ENCODE assay signal across 1 cellular context in genomic region chr12:55043542-55043941, GRCh38.
TF ChIP-seq lines count a peak whose summit lies in the region.

No MANE protein-coding gene starts in this region.

TF ChIP-seq in HepG2, 621 proteins besides CTCF, POLR2A, EP300 and RAD21:
- TF ChIP-seq ZNF331 (CRISPR knock-in tag; IDR thresholded peaks at IDR 0.05): no peak
- peak; percentile 64; the same call in 1 of the 2 replicates for TF ChIP-seq CEBPB (IDR thresholded peaks at IDR 0.05; ENCODE audit: borderline replicate concordance, low read depth, low read length)
